In genomic region chr7:44782460-44782859, GRCh38 we compare ENCODE assay signal across 2 cellular contexts.
TF ChIP-seq lines count a peak whose summit lies in the region.

No MANE protein-coding gene starts in this region.

TF ChIP-seq in HepG2, 621 proteins besides CTCF, POLR2A, EP300 and RAD21:
- TF ChIP-seq HOXD1 (CRISPR knock-in tag; IDR thresholded peaks at IDR 0.05): no peak
- peak in 1 of 2 experiments; percentile 78; a peak in 2 of 4 replicates for TF ChIP-seq REST (IDR thresholded peaks at IDR 0.05; ENCODE audit: borderline replicate concordance in 1 of 2, low read depth in 1 of 2, low read length in 2 of 2)

TF ChIP-seq in SK-N-SH, 30 proteins besides CTCF, POLR2A, EP300 and RAD21:
- no peak for TF ChIP-seq USF2 (IDR thresholded peaks at IDR 0.05; ENCODE audit: borderline replicate concordance, low read depth, low read length)
- peak; percentile 74; the same call in 1 of the 2 replicates for TF ChIP-seq REST (IDR thresholded peaks at IDR 0.05; ENCODE audit: low read depth, low read length)
